Comparison of ENCODE assay signal across 19 cellular contexts in genomic region chr3:71039332-71039731, GRCh38.
A peak's percentile ranks its signal among the peaks of the same experiment; 100 is the strongest.
DNase-seq lines count a peak whose midpoint lies in the region; ATAC-seq and TF ChIP-seq lines count a peak whose summit lies in the region.
"Had no signal": no experiment of that assay in that cellular context is flagged by ENCODE, and none has a peak within 500 bp of the region (broad histone marks: within the 10 kb centered on the region; RNA-seq: fewer than 3 reads in every experiment).

No MANE protein-coding gene starts in this region.

- no peak for DNase-seq in activated naive CD4-positive, alpha-beta T cell (lab: John Stamatoyannopoulos, UW)
- DNase-seq in effector memory CD8-positive, alpha-beta T cell = no peak
- no peak for DNase-seq in inferior parietal cortex (ENCODE audit: extremely low spot score)
- DNase-seq: activated CD4-positive, alpha-beta T cell treated with anti-CD3 and anti-CD28 coated beads, Interleukin-2, amount 50 U/mL, for 48 hours; Calu3; GF-D8; heart left ventricle; islet precursor cell; NCI-H1694; NCI-H446; SHP77 had no signal

- H3K27ac Mint-ChIP-seq in activated naive CD4-positive, alpha-beta T cell treated with anti-CD3 and anti-CD28 coated beads, Interleukin-2, amount 50 U/mL, for 24 hours = peak overlapping the region; percentile 33
- peak overlapping the region; percentile 65 to 91 for H3K27ac Mint-ChIP-seq in effector memory CD8-positive, alpha-beta T cell
- peak overlapping the region; percentile 56 for H3K27ac Mint-ChIP-seq in stimulated activated naive CD8-positive, alpha-beta T cell treated with anti-CD3 and anti-CD28 coated beads, Interleukin-15, Interleukin-2, amounts not matched to agents 100 ng/mL and 50 ng/mL, for 24 hours

- TF ChIP-seq CTCF in VCaP (conservative IDR thresholded peaks at IDR 0.05) = no peak

- H3K4me1 Mint-ChIP-seq in activated naive CD4-positive, alpha-beta T cell treated with anti-CD3 and anti-CD28 coated beads, Interleukin-2, amount 50 U/mL, for 24 hours = peaks cover 94% of the 10 kb centered on the region
- peaks cover 25 to 65% of the 10 kb centered on the region in 2 donors for H3K4me1 Mint-ChIP-seq in effector memory CD8-positive, alpha-beta T cell (ENCODE audit: low read depth in 2 of 2)
- peaks cover 97% of the 10 kb centered on the region for H3K4me1 Mint-ChIP-seq in stimulated activated naive CD8-positive, alpha-beta T cell treated with anti-CD3 and anti-CD28 coated beads, Interleukin-15, Interleukin-2, amounts not matched to agents 100 ng/mL and 50 ng/mL, for 24 hours (ENCODE audit: low read depth)

- H3K36me3 Mint-ChIP-seq in activated naive CD4-positive, alpha-beta T cell treated with anti-CD3 and anti-CD28 coated beads, Interleukin-2, amount 50 U/mL, for 24 hours = peaks cover 53% of the 10 kb centered on the region
- peaks cover 47% of the 10 kb centered on the region for H3K36me3 Mint-ChIP-seq in effector memory CD8-positive, alpha-beta T cell (ENCODE audit: insufficient read depth)
- H3K36me3 Mint-ChIP-seq in stimulated activated naive CD8-positive, alpha-beta T cell treated with anti-CD3 and anti-CD28 coated beads, Interleukin-15, Interleukin-2, amounts not matched to agents 100 ng/mL and 50 ng/mL, for 24 hours (ENCODE audit: low read depth) = peaks cover 86% of the 10 kb centered on the region

- H3K27me3 Mint-ChIP-seq in activated naive CD4-positive, alpha-beta T cell treated with anti-CD3 and anti-CD28 coated beads, Interleukin-2, amount 50 U/mL, for 24 hours = no peaks in the 10 kb centered on the region
- H3K27me3 Mint-ChIP-seq in effector memory CD8-positive, alpha-beta T cell = no peaks in the 10 kb centered on the region
- no peaks in the 10 kb centered on the region for H3K27me3 Mint-ChIP-seq in stimulated activated naive CD8-positive, alpha-beta T cell treated with anti-CD3 and anti-CD28 coated beads, Interleukin-15, Interleukin-2, amounts not matched to agents 100 ng/mL and 50 ng/mL, for 24 hours

- H3K4me3 Mint-ChIP-seq in activated naive CD4-positive, alpha-beta T cell treated with anti-CD3 and anti-CD28 coated beads, Interleukin-2, amount 50 U/mL, for 24 hours = peak overlapping the region; percentile 11
- H3K4me3 Mint-ChIP-seq in effector memory CD8-positive, alpha-beta T cell = peak overlapping the region; percentile 43 to 51
- H3K4me3 Mint-ChIP-seq in stimulated activated naive CD8-positive, alpha-beta T cell treated with anti-CD3 and anti-CD28 coated beads, Interleukin-15, Interleukin-2, amounts not matched to agents 100 ng/mL and 50 ng/mL, for 24 hours = peak overlapping the region; percentile 28

- ATAC-seq in effector memory CD8-positive, alpha-beta T cell (replicated peaks) = peak; percentile 73
- ATAC-seq in HG03342 (IDR thresholded peaks at IDR 0.05; ENCODE audit: unreplicated experiment) = no peak
- ATAC-seq in HG03280 (IDR thresholded peaks at IDR 0.05; ENCODE audit: unreplicated experiment) = no peak

- peak overlapping the region; percentile 97 for H3K27ac ChIP-seq in VCaP
- H3K27ac ChIP-seq: breast epithelium, right atrium auricular region, thoracic aorta had no signal

- no peaks in the 10 kb centered on the region for H3K9me3 Mint-ChIP-seq in activated naive CD4-positive, alpha-beta T cell treated with anti-CD3 and anti-CD28 coated beads, Interleukin-2, amount 50 U/mL, for 24 hours
- H3K9me3 Mint-ChIP-seq in effector memory CD8-positive, alpha-beta T cell = no peaks in the 10 kb centered on the region
- H3K9me3 Mint-ChIP-seq in stimulated activated naive CD8-positive, alpha-beta T cell treated with anti-CD3 and anti-CD28 coated beads, Interleukin-15, Interleukin-2, amounts not matched to agents 100 ng/mL and 50 ng/mL, for 24 hours = no peaks in the 10 kb centered on the region
